ENCODE assay signal across 15 cellular contexts in the genomic region with DNA sequence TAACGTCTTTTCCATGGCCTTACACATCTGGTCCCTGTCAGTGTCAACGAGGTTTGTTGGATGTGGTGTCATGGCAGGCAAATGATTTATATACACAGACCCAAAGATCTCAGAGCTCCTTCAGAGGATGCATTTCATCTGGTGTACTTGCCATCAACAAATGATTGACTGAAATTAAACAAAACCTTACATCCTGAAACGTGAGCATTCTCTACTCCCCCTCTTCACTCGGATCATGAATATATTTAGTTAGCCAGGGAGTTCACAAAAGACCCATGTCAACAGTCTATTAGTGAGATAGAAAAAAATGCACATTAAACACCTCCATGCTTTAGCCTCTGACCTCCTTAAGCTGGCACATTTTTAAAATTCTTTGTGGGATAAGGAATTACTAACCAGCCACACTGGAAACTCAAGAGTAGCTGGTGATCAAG.
DNase-seq lines count a peak whose midpoint lies in the region; ATAC-seq, FAIRE-seq and TF ChIP-seq lines count a peak whose summit lies in the region.
"Had no signal": no experiment of that assay in that cellular context is flagged by ENCODE, and none has a peak within 500 bp of the region (broad histone marks: within the 10 kb centered on the region; RNA-seq: fewer than 3 reads in every experiment).

No MANE protein-coding gene starts in this region.

- dilution Hi-C loops in IMR-90 (cut with HindIII; ENCODE audit: low sequenced_read_pairs, unreplicated experiment) = no loop called here

- TF ChIP-seq POLR2A in IMR-90 (IDR thresholded peaks at IDR 0.05; ENCODE audit: low read depth, low read length) (no peak), heart left ventricle (IDR thresholded peaks at IDR 0.05) (no peak)

- DNase-seq in EL (peak; percentile 80), IMR-90 (peak; percentile 39), bronchial epithelial cell (ENCODE audit: low read depth) (peak; percentile 70), SHP77 treated with DMSO at 0.1 percent for 48 hours (lab: John Stamatoyannopoulos, UW) (no peak), heart left ventricle (no peak), NCI-H1436 (lab: John Stamatoyannopoulos, UW) (no peak)
- DNase-seq in T-helper 2 cell treated with Interferon-gamma antibody and Interleukin-4, amounts not matched to agents 5 μg/mL and 100 μg/mL, for 36 hours (ENCODE audit: low spot score) = no peak
- DNase-seq: activated B cell treated with CpG ODN at 0.5 μM for 24 hours; activated T-cell treated with anti-CD3 and anti-CD28 coated beads, Interleukin-2, amount 50 U/mL, for 24 hours; aorta; Karpas-422 had no signal

- H3K36me3 Mint-ChIP-seq in nephron (ENCODE audit: low read depth) = peaks cover 4% of the 10 kb centered on the region
- H3K36me3 Mint-ChIP-seq in T-helper 2 cell treated with Interferon-gamma antibody and Interleukin-4, amounts not matched to agents 5 μg/mL and 100 μg/mL, for 36 hours (ENCODE audit: low read depth) = no peaks in the 10 kb centered on the region

- peaks cover 3% of the 10 kb centered on the region for H3K9me3 Mint-ChIP-seq in nephron
- no peaks in the 10 kb centered on the region for H3K9me3 Mint-ChIP-seq in T-helper 2 cell treated with Interferon-gamma antibody and Interleukin-4, amounts not matched to agents 5 μg/mL and 100 μg/mL, for 36 hours
- H3K9me3 Mint-ChIP-seq: activated B cell treated with CpG ODN at 0.5 μM for 24 hours; activated T-cell treated with anti-CD3 and anti-CD28 coated beads, Interleukin-2, amount 50 U/mL, for 24 hours had no signal

- H2AFZ ChIP-seq in IMR-90 (replicated peaks; ENCODE audit: low read length, poor library complexity) = no peak overlapping the region

- ATAC-seq in IMR-90 (ENCODE audit: low read depth) = peak; percentile 79
- ATAC-seq in heart left ventricle = no peak

- H3K4me3 Mint-ChIP-seq in nephron = no peak overlapping the region
- H3K4me3 Mint-ChIP-seq in T-helper 2 cell treated with Interferon-gamma antibody and Interleukin-4, amounts not matched to agents 5 μg/mL and 100 μg/mL, for 36 hours = no peak overlapping the region
- H3K4me3 Mint-ChIP-seq: activated B cell treated with CpG ODN at 0.5 μM for 24 hours; activated T-cell treated with anti-CD3 and anti-CD28 coated beads, Interleukin-2, amount 50 U/mL, for 24 hours had no signal

- H2BK5ac ChIP-seq in IMR-90 (ENCODE audit: low read depth, low read length, poor library complexity, severe bottlenecking) = peak overlapping the region; percentile 15

- peak overlapping the region; percentile 59; the same call in 1 of the 2 replicates for H3K18ac ChIP-seq in IMR-90 (ENCODE audit: low read depth, low read length)

- peak overlapping the region; percentile 24 to 78; a peak in 1 of 4 replicates for H4K8ac ChIP-seq in IMR-90 (ENCODE audit: low read depth in 2 of 2, low read length in 2 of 2)

- 0 out of 4 replicates have a peak, but pooled peaks cover 0 to 4% of the 10 kb centered on the region in 2 experiments for H3K79me1 ChIP-seq in IMR-90 (ENCODE audit: low read depth in 1 of 2, low read length in 2 of 2)

- in situ Hi-C loops in IMR-90 (cut with MboI; ENCODE audit: low sequenced_read_pairs) = no loop called here

- no peaks in the 10 kb centered on the region for H4K20me1 ChIP-seq in IMR-90 (ENCODE audit: insufficient read depth, low read length)

- H3K9me1 ChIP-seq in IMR-90 (ENCODE audit: insufficient read depth, low read length) = peaks cover 3% of the 10 kb centered on the region; the same call in 1 of the 2 replicates

- peak overlapping the region; percentile 66; the same call in 1 of the 2 replicates for H3K23ac ChIP-seq in IMR-90 (ENCODE audit: low read depth, low read length)

- H3K14ac ChIP-seq in IMR-90 (replicated peaks; ENCODE audit: low read depth, low read length) = peak overlapping the region; percentile 70

- CTCF ChIA-PET in IMR-90 (lab: Yijun Ruan, JAX) = interaction anchor here (0.8 to 1.8 kb wide), 2 partner anchors 15 to 17 kb away, joined by 3 to 4 read pairs; no protein-coding TSS in a partner anchor

- peak overlapping the region; percentile 87 for H2BK20ac ChIP-seq in IMR-90 (ENCODE audit: low read depth, low read length)

- H3K4ac ChIP-seq in IMR-90 (ENCODE audit: low read depth, low read length) = peak overlapping the region; percentile 55

- H3K36me3 ChIP-seq in IMR-90 (ENCODE audit: control insufficient read depth, insufficient read depth, low read length) (no peaks in the 10 kb centered on the region), bronchial epithelial cell (ENCODE audit: control insufficient read depth, insufficient read depth, low read length) (no peaks in the 10 kb centered on the region), heart left ventricle (no peaks in the 10 kb centered on the region)
- H3K36me3 ChIP-seq: right atrium auricular region had no signal

- H3K4me1 Mint-ChIP-seq in nephron = peaks cover 32% of the 10 kb centered on the region
- H3K4me1 Mint-ChIP-seq in T-helper 2 cell treated with Interferon-gamma antibody and Interleukin-4, amounts not matched to agents 5 μg/mL and 100 μg/mL, for 36 hours (ENCODE audit: low read depth) = no peaks in the 10 kb centered on the region
- H3K4me1 Mint-ChIP-seq: activated B cell treated with CpG ODN at 0.5 μM for 24 hours had no signal

- H3K9me3 ChIP-seq in IMR-90 (ENCODE audit: control insufficient read depth, insufficient read depth, low read length) = no peaks in the 10 kb centered on the region
- peaks cover 0 to 4% (median 0%) of the 10 kb centered on the region in 12 donors for H3K9me3 ChIP-seq in heart left ventricle
- H3K9me3 ChIP-seq: right atrium auricular region had no signal

- H3K4me3 ChIP-seq in IMR-90 (ENCODE audit: insufficient read depth, low read depth, low read length) (no peak overlapping the region), bronchial epithelial cell (ENCODE audit: low read depth, low read length) (no peak overlapping the region), heart left ventricle (no peak overlapping the region)
- H3K4me3 ChIP-seq: right atrium auricular region, SK-N-MC had no signal

- peak overlapping the region; percentile 74; the same call in 1 of the 2 replicates for H2AK5ac ChIP-seq in IMR-90 (ENCODE audit: low read depth, low read length)

- H3K56ac ChIP-seq in IMR-90 (ENCODE audit: extremely low read depth, insufficient read depth, low read length) = no peak overlapping the region

- no CpG with 5 or more reads among the region's 4 CpGs for WGBS in IMR-90 (ENCODE audit: extremely low coverage in 2 of 2, insufficient read length in 1 of 2), 2 experiments
- WGBS in heart left ventricle, 4 donors = 30 to 36% (median 35%) methylated on average over 4 of the region's 4 CpGs

- no peaks in the 10 kb centered on the region for H3K27me3 Mint-ChIP-seq in nephron (ENCODE audit: low read depth)
- H3K27me3 Mint-ChIP-seq in T-helper 2 cell treated with Interferon-gamma antibody and Interleukin-4, amounts not matched to agents 5 μg/mL and 100 μg/mL, for 36 hours (ENCODE audit: low read depth) = peaks cover 21% of the 10 kb centered on the region
- H3K27me3 Mint-ChIP-seq: activated B cell treated with CpG ODN at 0.5 μM for 24 hours had no signal

- peak overlapping the region; percentile 71; the same call in 1 of the 2 replicates for H4K91ac ChIP-seq in IMR-90 (ENCODE audit: insufficient read depth, low read depth, low read length)

- TF ChIP-seq RAD21 in IMR-90 (IDR thresholded peaks at IDR 0.05; ENCODE audit: low read length) = no peak

- peak; percentile 75 for FAIRE-seq in bronchial epithelial cell (lab: Jason Lieb, UNC)
- FAIRE-seq: D721Med had no signal

- H3K27me3 ChIP-seq in IMR-90 (ENCODE audit: control insufficient read depth, insufficient read depth, low read length) (no peaks in the 10 kb centered on the region), bronchial epithelial cell (ENCODE audit: control insufficient read depth, insufficient read depth, low read length) (no peaks in the 10 kb centered on the region), heart left ventricle (no peaks in the 10 kb centered on the region)
- H3K27me3 ChIP-seq: right atrium auricular region had no signal

- H4K5ac ChIP-seq in IMR-90 (ENCODE audit: low read depth, low read length) = peak overlapping the region; percentile 49

- TF ChIP-seq CTCF in IMR-90 (conservative IDR thresholded peaks at IDR 0.05; ENCODE audit: low read depth, low read length) = no peak
- TF ChIP-seq CTCF in bronchial epithelial cell (IDR thresholded peaks at IDR 0.05; ENCODE audit: insufficient read depth, low read length, severe bottlenecking) = no peak
- TF ChIP-seq CTCF in nephron (IDR thresholded peaks at IDR 0.05; ENCODE audit: unreplicated experiment in 3 of 3) = no peak
- TF ChIP-seq CTCF in heart left ventricle (IDR thresholded peaks at IDR 0.05) = no peak

- intact Hi-C loops in IMR-90 (cut with micrococcal nuclease) (no loop called here), heart left ventricle (cut with DNase I) (no loop called here)

- H2AK9ac ChIP-seq in IMR-90 (replicated peaks; ENCODE audit: low read depth, low read length, poor library complexity) = no peak overlapping the region

- H3K4me1 ChIP-seq in IMR-90 (ENCODE audit: control insufficient read depth, insufficient read depth, low read length) (peaks cover 8% of the 10 kb centered on the region), heart left ventricle (peaks cover 0 to 21% (median 0%) of the 10 kb centered on the region in 12 donors)

- H3K27ac ChIP-seq in IMR-90 (ENCODE audit: insufficient read depth, low read length) = no peak overlapping the region; the same call in 1 of the 2 replicates
- H3K27ac ChIP-seq in heart left ventricle = no peak overlapping the region
- H3K27ac ChIP-seq: right atrium auricular region, SK-N-MC had no signal

- BruUV-seq in IMR-90 (replicated peaks; lab: Mats Ljungman, UMichigan) = no TSS peak

- POLR2A ChIA-PET in IMR-90 (lab: Charles Lee; ENCODE audit: unreplicated experiment) = interaction anchor here (0.5 kb wide), 1 partner anchor 1781 kb away, joined by 3 read pairs; no protein-coding TSS in a partner anchor

- peak overlapping the region in 2 of 3 experiments; percentile 61 to 84 for H3K27ac Mint-ChIP-seq in nephron
- no peak overlapping the region for H3K27ac Mint-ChIP-seq in T-helper 2 cell treated with Interferon-gamma antibody and Interleukin-4, amounts not matched to agents 5 μg/mL and 100 μg/mL, for 36 hours
- H3K27ac Mint-ChIP-seq: activated B cell treated with CpG ODN at 0.5 μM for 24 hours; activated T-cell treated with anti-CD3 and anti-CD28 coated beads, Interleukin-2, amount 50 U/mL, for 24 hours had no signal

- H2BK15ac ChIP-seq in IMR-90 (ENCODE audit: low read depth, low read length) = peak overlapping the region; percentile 80; the same call in 2 of the 3 replicates

- H3K9ac ChIP-seq in IMR-90 (ENCODE audit: low read depth, low read length) = no peak overlapping the region

- H3K4me2 ChIP-seq in IMR-90 (ENCODE audit: low read depth, low read length) = peak overlapping the region; percentile 12; the same call in 1 of the 2 replicates

- H2BK120ac ChIP-seq in IMR-90 (ENCODE audit: low read depth, low read length) = peak overlapping the region; percentile 71; the same call in 1 of the 2 replicates

TF ChIP-seq in IMR-90, 13 proteins besides CTCF, POLR2A, EP300 and RAD21 (continues in another document):
- TF ChIP-seq MAFK (IDR thresholded peaks at IDR 0.05; ENCODE audit: low read depth, low read length) = no peak

Comparison
In these comparisons a context has a peak if more than half of its experiments do, and no peak if none do; other contexts are left out.
1. DNase-seq: peak in EL (single experiment), IMR-90 (single experiment) and bronchial epithelial cell (single experiment); none in SHP77 treated with DMSO at 0.1 percent for 48 hours (single experiment), heart left ventricle (0 of 5), NCI-H1436 (single experiment) and T-helper 2 cell treated with Interferon-gamma antibody and Interleukin-4, amounts not matched to agents 5 μg/mL and 100 μg/mL, for 36 hours (single experiment).